Comparison of ENCODE assay signal across 31 cellular contexts in the genomic region with DNA sequence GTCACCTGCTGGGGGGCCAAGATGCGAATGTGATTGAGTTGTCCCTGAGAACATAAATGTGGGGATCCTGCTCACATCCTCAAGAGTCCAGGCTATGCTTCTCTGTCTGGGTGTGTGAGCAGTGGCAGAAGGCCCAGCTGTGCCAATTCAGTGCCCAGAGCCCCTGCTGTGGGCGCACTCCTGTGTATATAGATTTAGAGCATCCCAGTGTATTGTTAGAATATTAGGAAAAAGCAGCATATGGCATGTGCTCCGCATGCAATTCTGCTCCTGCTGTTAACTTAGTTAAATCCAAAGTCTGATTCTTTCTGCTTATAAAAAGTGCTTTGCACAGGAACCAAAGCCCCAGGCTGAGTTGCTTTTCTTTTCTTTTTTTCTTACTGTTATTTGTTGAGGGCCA. TPM values are rescaled to one million over a fixed set of nuclear protein-coding genes. Genes with fewer than 3 reads are reported as not detected.
"Had no signal": no experiment of that assay in that cellular context is flagged by ENCODE, and none has a peak within 500 bp of the region (broad histone marks: within the 10 kb centered on the region; RNA-seq: fewer than 3 reads in every experiment).

No MANE protein-coding gene starts in this region.

- H3K27ac ChIP-seq: brain microvascular endothelial cell, Peyer's patch, SJSA1 had no signal

- H3K4me1 Mint-ChIP-seq: activated CD4-positive, alpha-beta T cell treated with anti-CD3 and anti-CD28 coated beads, Interleukin-2, amount 10 ng/mL, durations not matched to agents 24 days and 14 days; activated naive CD8-positive, alpha-beta T cell treated with anti-CD3 and anti-CD28 coated beads for 36 hours; activated T-helper 17 cell treated with anti-CD3 and anti-CD28 coated beads, Interleukin-2, amount 50 U/mL, for 72 hours had no signal

- DNase-seq: activated CD4-positive, alpha-beta T cell treated with anti-CD3 and anti-CD28 coated beads, Interleukin-2, amount 10 ng/mL, durations not matched to agents 24 days and 14 days; activated CD4-positive, alpha-beta T cell treated with anti-CD3 and anti-CD28 coated beads, Interleukin-2, amount 50 U/mL, for 4 hours; activated CD8-positive, alpha-beta T cell treated with anti-CD3 and anti-CD28 coated beads for 36 hours; activated effector memory CD4-positive, alpha-beta T cell treated with anti-CD3 and anti-CD28 coated beads, Interleukin-2, amount 50 U/mL, for 16 hours; activated naive CD4-positive, alpha-beta T cell; activated naive CD4-positive, alpha-beta T cell treated with anti-CD3 and anti-CD28 coated beads, Interleukin-2, amount 50 U/mL, for 16 hours; activated naive CD8-positive, alpha-beta T cell treated with anti-CD3 and anti-CD28 coated beads for 36 hours; activated T-cell treated with anti-CD3 and anti-CD28 coated beads, Interleukin-2, amount 50 U/mL, for 1 hour; activated T-cell treated with anti-CD3 and anti-CD28 coated beads, Interleukin-2, amount 50 U/mL, for 72 hours; amniotic stem cell; aorta; brain microvascular endothelial cell; central memory CD4-positive, alpha-beta T cell; NCI-H1105 treated with DMSO at 0.1 percent for 48 hours; NCI-H1436; NCI-H187; NCI-H446; NCI-H510A treated with DMSO at 0.1 percent for 48 hours; NCI-H526 treated with DMSO at 0.1 percent for 48 hours; NK-92 treated with Interleukin-12 subunit alpha and Interleukin-12 subunit beta, amount 100 ng/mL, for 24 hours; PC-3; Peyer's patch; RPMI8226; SHP77 treated with DMSO at 0.1 percent for 48 hours; SK-N-SH had no signal

- H3K4me1 ChIP-seq: Peyer's patch, SJSA1 had no signal

- ATAC-seq: activated CD8-positive, alpha-beta T cell treated with anti-CD3 and anti-CD28 coated beads for 36 hours; activated T-cell treated with anti-CD3 and anti-CD28 coated beads, Interleukin-2, amount 50 U/mL, for 72 hours; activated T-helper 17 cell treated with anti-CD3 and anti-CD28 coated beads, Interleukin-2, amount 50 U/mL, for 72 hours; K562; PC-3 had no signal

- H3K27me3 Mint-ChIP-seq: activated CD4-positive, alpha-beta T cell treated with anti-CD3 and anti-CD28 coated beads, Interleukin-2, amount 10 ng/mL, durations not matched to agents 24 days and 14 days; activated CD8-positive, alpha-beta T cell treated with anti-CD3 and anti-CD28 coated beads for 36 hours; activated T-helper 17 cell treated with anti-CD3 and anti-CD28 coated beads, Interleukin-2, amount 50 U/mL, for 72 hours had no signal

- H3K4me3 Mint-ChIP-seq: activated CD4-positive, alpha-beta T cell treated with anti-CD3 and anti-CD28 coated beads, Interleukin-2, amount 10 ng/mL, durations not matched to agents 24 days and 14 days; activated CD8-positive, alpha-beta T cell treated with anti-CD3 and anti-CD28 coated beads for 36 hours; activated naive CD8-positive, alpha-beta T cell treated with anti-CD3 and anti-CD28 coated beads for 36 hours; activated T-cell treated with anti-CD3 and anti-CD28 coated beads, Interleukin-2, amount 50 U/mL, for 72 hours; activated T-helper 17 cell treated with anti-CD3 and anti-CD28 coated beads, Interleukin-2, amount 50 U/mL, for 72 hours; T-helper 1 cell treated with Interleukin-12 subunit alpha and Interleukin-12 subunit beta and Interleukin-4 antibody, amounts not matched to agents 30 μg/mL and 1 μg/mL, for 36 hours; T-helper 2 cell treated with Interferon-gamma antibody and Interleukin-4, amounts not matched to agents 5 μg/mL and 100 μg/mL, for 36 hours had no signal

- H3K9me3 ChIP-seq: SJSA1, SK-N-SH had no signal

- H3K27ac Mint-ChIP-seq: activated CD4-positive, alpha-beta T cell treated with anti-CD3 and anti-CD28 coated beads, Interleukin-2, amount 10 ng/mL, durations not matched to agents 24 days and 14 days; activated CD8-positive, alpha-beta T cell treated with anti-CD3 and anti-CD28 coated beads for 36 hours; activated naive CD8-positive, alpha-beta T cell treated with anti-CD3 and anti-CD28 coated beads for 36 hours; activated T-cell treated with anti-CD3 and anti-CD28 coated beads, Interleukin-2, amount 50 U/mL, for 72 hours; activated T-helper 17 cell treated with anti-CD3 and anti-CD28 coated beads, Interleukin-2, amount 50 U/mL, for 72 hours; T-helper 1 cell treated with Interleukin-12 subunit alpha and Interleukin-12 subunit beta and Interleukin-4 antibody, amounts not matched to agents 30 μg/mL and 1 μg/mL, for 36 hours; T-helper 2 cell treated with Interferon-gamma antibody and Interleukin-4, amounts not matched to agents 5 μg/mL and 100 μg/mL, for 36 hours had no signal

- H3K36me3 Mint-ChIP-seq: activated naive CD8-positive, alpha-beta T cell treated with anti-CD3 and anti-CD28 coated beads for 36 hours had no signal

- H3K27me3 ChIP-seq: brain microvascular endothelial cell, Peyer's patch, SJSA1 had no signal

- H3K4me3 ChIP-seq: K562, Peyer's patch, SJSA1 had no signal

- H3K9me3 Mint-ChIP-seq: activated CD4-positive, alpha-beta T cell treated with anti-CD3 and anti-CD28 coated beads, Interleukin-2, amount 10 ng/mL, durations not matched to agents 24 days and 14 days; activated CD8-positive, alpha-beta T cell treated with anti-CD3 and anti-CD28 coated beads for 36 hours; activated T-cell treated with anti-CD3 and anti-CD28 coated beads, Interleukin-2, amount 50 U/mL, for 72 hours; T-helper 1 cell treated with Interleukin-12 subunit alpha and Interleukin-12 subunit beta and Interleukin-4 antibody, amounts not matched to agents 30 μg/mL and 1 μg/mL, for 36 hours; T-helper 2 cell treated with Interferon-gamma antibody and Interleukin-4, amounts not matched to agents 5 μg/mL and 100 μg/mL, for 36 hours had no signal

- H3K36me3 ChIP-seq: brain microvascular endothelial cell, Peyer's patch, SJSA1 had no signal

RNA-seq across cellular contexts. Expression of gene FAM78B, which starts 37.8 kb away (rescaled TPM):
- total RNA-seq: M059J had no signal
